In genomic region chr12:57694459-57695019, GRCh38 we compare ENCODE assay signal across 8 cellular contexts. TPM values are rescaled to one million over a fixed set of nuclear protein-coding genes. Genes with fewer than 3 reads are reported as not detected.
A peak's percentile ranks its signal among the peaks of the same experiment; 100 is the strongest.
DNase-seq lines count a peak whose midpoint lies in the region; ATAC-seq and TF ChIP-seq lines count a peak whose summit lies in the region.

No MANE protein-coding gene starts in this region.

- H3K4me2 ChIP-seq in neural progenitor cell, result peak overlapping the region; percentile 86

- peak overlapping the region; percentile 93 for H2AFZ ChIP-seq in neural progenitor cell (replicated peaks)

- peaks cover 23% of the 10 kb centered on the region for H3K27me3 ChIP-seq in neural progenitor cell

- peaks cover 2% of the 10 kb centered on the region for H3K27me3 Mint-ChIP-seq in neural progenitor cell (ENCODE audit: insufficient read depth, low read depth)

- H3K4me3 ChIP-seq in epithelial cell of esophagus (ENCODE audit: low read length) (peak overlapping the region; percentile 93), neural progenitor cell (peak overlapping the region; percentile 80)

- peaks cover 7% of the 10 kb centered on the region for H3F3A ChIP-seq in neural progenitor cell (ENCODE audit: low read depth)

- no peaks in the 10 kb centered on the region for H3K9me3 ChIP-seq in neural progenitor cell (ENCODE audit: low read depth)

- peaks cover 10% of the 10 kb centered on the region for H3K9me3 Mint-ChIP-seq in neural progenitor cell

- peaks cover 4% of the 10 kb centered on the region for H3K36me3 Mint-ChIP-seq in neural progenitor cell

- H3K36me3 ChIP-seq in neural progenitor cell, result no peaks in the 10 kb centered on the region

- no peaks in the 10 kb centered on the region for H3K4me1 Mint-ChIP-seq in neural progenitor cell

- DNase-seq in NCI-H748 (lab: John Stamatoyannopoulos, UW; ENCODE audit: unreplicated experiment) (peak; percentile 55), NCI-H748 treated with DMSO at 0.1 percent for 48 hours (lab: John Stamatoyannopoulos, UW) (no peak), NCI-H69 (lab: John Stamatoyannopoulos, UW) (peak; percentile 53), epithelial cell of esophagus (ENCODE audit: low read depth) (peak; percentile 13), neural progenitor cell (ENCODE audit: low spot score) (peak; percentile 58), Ammon's horn (ENCODE audit: low spot score) (no peak)

- H3K4me1 ChIP-seq in neural progenitor cell, result peaks cover 6% of the 10 kb centered on the region

- no peak overlapping the region for H3K27ac Mint-ChIP-seq in neural progenitor cell

- TF ChIP-seq CTCF in epithelial cell of esophagus (IDR thresholded peaks at IDR 0.05; ENCODE audit: insufficient read depth, low read depth, low read length, missing control alignments), result no peak
- TF ChIP-seq CTCF in neural progenitor cell (IDR thresholded peaks at IDR 0.05), result no peak

- H3K9ac ChIP-seq in neural progenitor cell, result peak overlapping the region; percentile 86

- peaks cover 8% of the 10 kb centered on the region for H3K79me2 ChIP-seq in neural progenitor cell (ENCODE audit: low read depth)

- H3K27ac ChIP-seq in neural progenitor cell, result peak overlapping the region; percentile 24

- no peaks in the 10 kb centered on the region for H4K20me1 ChIP-seq in neural progenitor cell (ENCODE audit: low read depth)

- ATAC-seq in GM21390 (IDR thresholded peaks at IDR 0.05; ENCODE audit: unreplicated experiment), result no peak
- ATAC-seq in GM19035 (IDR thresholded peaks at IDR 0.05; ENCODE audit: unreplicated experiment), result no peak

- no peak overlapping the region for H3K4me3 Mint-ChIP-seq in neural progenitor cell

RNA-seq across cellular contexts. Expression of gene OS9, which starts 0.6 kb away (rescaled TPM):
- total RNA-seq in neural progenitor cell (ENCODE audit: low replicate concordance), result 107 and 113 TPM in 2 replicates

RNA-seq across cellular contexts. Expression of gene AGAP2, which starts 44.0 kb away (rescaled TPM):
- 1.7 and 2.7 TPM in 2 replicates for total RNA-seq in neural progenitor cell (ENCODE audit: low replicate concordance)

RNA-seq across cellular contexts. Expression of gene TSPAN31, which starts 50.3 kb away (rescaled TPM):
- total RNA-seq in neural progenitor cell (ENCODE audit: low replicate concordance), result 57.6 and 61.3 TPM in 2 replicates

RNA-seq across cellular contexts. Expression of gene CDK4, which starts 57.6 kb away (rescaled TPM):
- total RNA-seq in neural progenitor cell (ENCODE audit: low replicate concordance), result 169 and 348 TPM in 2 replicates

Comparison
In these comparisons a context has a peak if more than half of its experiments do, and no peak if none do; other contexts are left out.
1. DNase-seq: peak in NCI-H748 (single experiment), NCI-H69 (single experiment), epithelial cell of esophagus (single experiment) and neural progenitor cell (single experiment); none in NCI-H748 treated with DMSO at 0.1 percent for 48 hours (single experiment) and Ammon's horn (single experiment).